23 cellular contexts compared by ENCODE assay signal in the genomic region with DNA sequence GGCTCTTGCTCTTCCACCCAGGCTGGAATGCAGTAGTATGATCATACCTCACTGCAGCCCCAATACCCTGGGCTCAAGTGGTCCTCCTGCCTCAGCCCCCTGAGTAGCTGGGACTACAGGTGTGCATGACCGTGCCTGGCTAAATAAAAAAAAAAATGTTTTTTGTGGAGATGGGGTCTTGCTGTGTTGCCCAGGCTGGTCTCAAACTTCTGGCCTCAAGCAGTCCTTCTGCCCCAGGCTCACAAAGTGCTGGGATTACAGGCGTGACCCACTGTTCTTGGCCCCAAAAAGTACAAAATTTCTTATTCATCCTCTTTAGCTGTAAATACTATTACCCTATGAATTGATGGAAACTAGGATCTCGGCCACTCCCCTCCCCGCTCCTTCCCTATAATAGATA. TPM values are rescaled to one million over a fixed set of nuclear protein-coding genes. Genes with fewer than 3 reads are reported as not detected.
DNase-seq lines count a peak whose midpoint lies in the region; ATAC-seq, FAIRE-seq and TF ChIP-seq lines count a peak whose summit lies in the region.
"Had no signal": no experiment of that assay in that cellular context is flagged by ENCODE, and none has a peak within 500 bp of the region (broad histone marks: within the 10 kb centered on the region; RNA-seq: fewer than 3 reads in every experiment).

No MANE protein-coding gene starts in this region.

- H3K27me3 ChIP-seq in HepG2 (ENCODE audit: control insufficient read depth in 1 of 2, insufficient read depth in 2 of 2, low read length in 2 of 2) (no peaks in the 10 kb centered on the region), right lobe of liver (no peaks in the 10 kb centered on the region), K562 (ENCODE audit: control insufficient read depth in 2 of 2, insufficient read depth in 2 of 2, low read length in 2 of 2) (no peaks in the 10 kb centered on the region)
- H3K27me3 ChIP-seq: BLaER1 treated with 17β-estradiol and CSF1 and Interleukin-3, amounts not matched to agents 10 nM and 100 nM had no signal

- H3K79me2 ChIP-seq in HepG2 (ENCODE audit: insufficient read depth, low read length) (peaks cover 5% of the 10 kb centered on the region), K562 (ENCODE audit: control insufficient read depth, insufficient read depth, low read length) (no peaks in the 10 kb centered on the region)

- no peak overlapping the region for H2AFZ ChIP-seq in HepG2 (ENCODE audit: low read length)
- H2AFZ ChIP-seq in K562 (ENCODE audit: low read depth, low read length), result no peak overlapping the region

- BruUV-seq in HepG2 (replicated peaks; lab: Mats Ljungman, UMichigan) (no TSS peak), K562 (replicated peaks; lab: Mats Ljungman, UMichigan) (no TSS peak)

- H3K9ac ChIP-seq in HepG2 (ENCODE audit: insufficient read depth, low read depth, low read length), result no peak overlapping the region
- H3K9ac ChIP-seq in K562 (ENCODE audit: insufficient read depth in 1 of 2, low read depth in 2 of 2, low read length in 2 of 2), result no peak overlapping the region
- H3K9ac ChIP-seq: BLaER1 treated with 17β-estradiol and CSF1 and Interleukin-3, amounts not matched to agents 10 nM and 100 nM had no signal

- peaks cover 2% of the 10 kb centered on the region for H3K4me1 Mint-ChIP-seq in activated CD4-positive, alpha-beta T cell treated with anti-CD3 and anti-CD28 coated beads, Interleukin-2, amount 10 ng/mL, durations not matched to agents 24 days and 14 days
- no peaks in the 10 kb centered on the region for H3K4me1 Mint-ChIP-seq in activated CD4-positive, alpha-beta T cell treated with anti-CD3 and anti-CD28 coated beads for 36 hours
- H3K4me1 Mint-ChIP-seq: B cell had no signal

- H3K4me2 ChIP-seq in HepG2 (ENCODE audit: low read depth, low read length), result no peak overlapping the region
- no peak overlapping the region for H3K4me2 ChIP-seq in K562 (ENCODE audit: insufficient read depth, low read length)
- H3K4me2 ChIP-seq: A549; BLaER1 treated with 17β-estradiol and CSF1 and Interleukin-3, amounts not matched to agents 10 nM and 100 nM had no signal

- H3K4me1 ChIP-seq in HepG2 (ENCODE audit: insufficient read depth, low read length) (peaks cover 10% of the 10 kb centered on the region), right lobe of liver (peaks cover 0 to 6% (median 0%) of the 10 kb centered on the region in 4 donors), K562 (replicated peaks in 1 of 2; ENCODE audit: control insufficient read depth in 2 of 2, insufficient read depth in 2 of 2, low read length in 2 of 2) (no peaks in the 10 kb centered on the region)
- H3K4me1 ChIP-seq: A549; BLaER1 treated with 17β-estradiol and CSF1 and Interleukin-3, amounts not matched to agents 10 nM and 100 nM; Caco-2 had no signal

- intact Hi-C loops in activated CD4-positive, alpha-beta T cell treated with anti-CD3 and anti-CD28 coated beads, Interleukin-2, amount 10 ng/mL, durations not matched to agents 24 days and 14 days (cut with micrococcal nuclease), result no loop called here
- intact Hi-C loops in activated CD4-positive, alpha-beta T cell treated with anti-CD3 and anti-CD28 coated beads for 36 hours (cut with DNase I, micrococcal nuclease), result no loop called here
- intact Hi-C loops in HepG2 (cut with micrococcal nuclease; ENCODE audit: unreplicated experiment), result no loop called here
- intact Hi-C loops in right lobe of liver (cut with DNase I), result no loop called here
- intact Hi-C loops in K562 (cut with micrococcal nuclease), result no loop called here

- POLR2A ChIA-PET in activated CD4-positive, alpha-beta T cell treated with anti-CD3 and anti-CD28 coated beads for 36 hours (lab: Charles Lee), result no interaction called here
- POLR2A ChIA-PET in HepG2 (lab: Yijun Ruan, JAX) (no interaction called here), K562 (lab: Yijun Ruan, JAX) (no interaction called here)

- TF ChIP-seq EP300 in HepG2 (IDR thresholded peaks at IDR 0.05; ENCODE audit: low read depth in 2 of 2, low read length in 2 of 2) (no peak), HepG2 (CRISPR knock-in tag; IDR thresholded peaks at IDR 0.05; ENCODE audit: borderline replicate concordance) (no peak), K562 (IDR thresholded peaks at IDR 0.05; ENCODE audit: low read length) (no peak)

- DNase-seq in activated CD4-positive, alpha-beta T cell treated with anti-CD3 and anti-CD28 coated beads, Interleukin-2, amount 10 ng/mL, durations not matched to agents 24 days and 14 days, result peak; percentile 35
- no peak for DNase-seq in activated CD4-positive, alpha-beta T cell treated with anti-CD3 and anti-CD28 coated beads for 36 hours
- DNase-seq in HepG2 (ENCODE audit: low spot score) (no peak), right lobe of liver (no peak), K562 (ENCODE audit: extremely low read depth in 1 of 4, low spot score in 3 of 4) (no peak), substantia nigra (lab: John Stamatoyannopoulos, UW) (no peak)
- DNase-seq: AML-193; Caco-2; Calu3; CD4-positive, alpha-beta T cell; CD8-positive, alpha-beta T cell; DMS79 treated with DMSO at 0.1 percent for 48 hours; GF-D8 had no signal

- H3K27ac Mint-ChIP-seq in activated CD4-positive, alpha-beta T cell treated with anti-CD3 and anti-CD28 coated beads, Interleukin-2, amount 10 ng/mL, durations not matched to agents 24 days and 14 days, result no peak overlapping the region
- H3K27ac Mint-ChIP-seq in activated CD4-positive, alpha-beta T cell treated with anti-CD3 and anti-CD28 coated beads for 36 hours, result no peak overlapping the region
- H3K27ac Mint-ChIP-seq: B cell; CD4-positive, alpha-beta T cell; CD8-positive, alpha-beta T cell had no signal

- peaks cover 15% of the 10 kb centered on the region for H3K36me3 Mint-ChIP-seq in activated CD4-positive, alpha-beta T cell treated with anti-CD3 and anti-CD28 coated beads, Interleukin-2, amount 10 ng/mL, durations not matched to agents 24 days and 14 days (ENCODE audit: low read depth)
- H3K36me3 Mint-ChIP-seq in activated CD4-positive, alpha-beta T cell treated with anti-CD3 and anti-CD28 coated beads for 36 hours (ENCODE audit: low read depth), result peaks cover 16% of the 10 kb centered on the region

- 93% methylated on average over 4 of the region's 4 CpGs for WGBS in HepG2 (ENCODE audit: low lambda C conversion rate)
- whole genome bisulfite sequencing in right lobe of liver (ENCODE audit: insufficient coverage, low coverage, low lambda C conversion rate, missing lambda C conversion rate), result 91% methylated on average over 4 of the region's 4 CpGs
- WGBS in K562 (ENCODE audit: insufficient coverage, low coverage, missing lambda C conversion rate), result 58% methylated on average over 4 of the region's 4 CpGs

- CTCF ChIA-PET in activated CD4-positive, alpha-beta T cell treated with anti-CD3 and anti-CD28 coated beads for 36 hours (lab: Charles Lee), result no interaction called here
- CTCF ChIA-PET in HepG2 (lab: Yijun Ruan, JAX; ENCODE audit: low intra/inter-chr PET ratio, low total read pairs) (no interaction called here), K562 (lab: Yijun Ruan, JAX; ENCODE audit: low intra/inter-chr PET ratio) (no interaction called here)

- H3K9me1 ChIP-seq in K562 (ENCODE audit: control insufficient read depth, insufficient read depth, low read length), result no peaks in the 10 kb centered on the region

- no peaks in the 10 kb centered on the region for H3K9me3 Mint-ChIP-seq in activated CD4-positive, alpha-beta T cell treated with anti-CD3 and anti-CD28 coated beads, Interleukin-2, amount 10 ng/mL, durations not matched to agents 24 days and 14 days
- no peaks in the 10 kb centered on the region for H3K9me3 Mint-ChIP-seq in activated CD4-positive, alpha-beta T cell treated with anti-CD3 and anti-CD28 coated beads for 36 hours (ENCODE audit: low read depth)
- H3K9me3 Mint-ChIP-seq: CD4-positive, alpha-beta T cell; CD8-positive, alpha-beta T cell had no signal

- no peak for TF ChIP-seq CTCF in HepG2 (CRISPR knock-in tag; IDR thresholded peaks at IDR 0.05)
- TF ChIP-seq CTCF in right lobe of liver (IDR thresholded peaks at IDR 0.05), result no peak
- no peak for TF ChIP-seq CTCF in K562 (IDR thresholded peaks at IDR 0.05 in 2 of 3, conservative IDR thresholded peaks at IDR 0.05 in 1 of 3; ENCODE audit: insufficient read depth in 2 of 3, low read depth in 1 of 3, low read length in 3 of 3)

- H4K20me1 ChIP-seq in HepG2 (ENCODE audit: insufficient read depth, low read length), result no peaks in the 10 kb centered on the region
- no peaks in the 10 kb centered on the region for H4K20me1 ChIP-seq in K562 (replicated peaks; ENCODE audit: control insufficient read depth, insufficient read depth, low read length)

- no peak overlapping the region for H3K4me3 ChIP-seq in HepG2 (replicated peaks in 1 of 3; ENCODE audit: insufficient read depth in 1 of 3, low read depth in 2 of 3, low read length in 3 of 3)
- H3K4me3 ChIP-seq in right lobe of liver, result no peak overlapping the region
- no peak overlapping the region for H3K4me3 ChIP-seq in K562
- H3K4me3 ChIP-seq: A549; BLaER1 treated with 17β-estradiol and CSF1 and Interleukin-3, amounts not matched to agents 10 nM and 100 nM had no signal

- TF ChIP-seq POLR2A in HepG2 (IDR thresholded peaks at IDR 0.05; ENCODE audit: insufficient read depth in 1 of 2, low read depth in 2 of 2, low read length in 2 of 2) (no peak), right lobe of liver (IDR thresholded peaks at IDR 0.05) (no peak), K562 (conservative IDR thresholded peaks at IDR 0.05) (no peak)

- H3K36me3 ChIP-seq in HepG2 (replicated peaks in 1 of 2; ENCODE audit: control insufficient read depth in 1 of 2, insufficient read depth in 2 of 2, low read length in 2 of 2), result peaks cover 9 to 28% of the 10 kb centered on the region in 2 experiments
- peaks cover 0 to 4% (median 0%) of the 10 kb centered on the region in 4 donors for H3K36me3 ChIP-seq in right lobe of liver
- H3K36me3 ChIP-seq in K562 (ENCODE audit: control insufficient read depth, insufficient read depth, low read length), result no peaks in the 10 kb centered on the region

- H3K27me3 Mint-ChIP-seq in activated CD4-positive, alpha-beta T cell treated with anti-CD3 and anti-CD28 coated beads, Interleukin-2, amount 10 ng/mL, durations not matched to agents 24 days and 14 days, result no peaks in the 10 kb centered on the region
- no peaks in the 10 kb centered on the region for H3K27me3 Mint-ChIP-seq in activated CD4-positive, alpha-beta T cell treated with anti-CD3 and anti-CD28 coated beads for 36 hours
- H3K27me3 Mint-ChIP-seq: B cell; CD4-positive, alpha-beta T cell had no signal

- no peaks in the 10 kb centered on the region for H3K9me3 ChIP-seq in HepG2 (ENCODE audit: low read length)
- H3K9me3 ChIP-seq in right lobe of liver, result no peaks in the 10 kb centered on the region
- H3K9me3 ChIP-seq in K562 (replicated peaks; ENCODE audit: control insufficient read depth, insufficient read depth, low read depth, low read length), result no peaks in the 10 kb centered on the region
- H3K9me3 ChIP-seq: A549; BLaER1 treated with 17β-estradiol and CSF1 and Interleukin-3, amounts not matched to agents 10 nM and 100 nM; Caco-2 had no signal

- no peak overlapping the region for H3K27ac ChIP-seq in HepG2 (ENCODE audit: extremely low read length, insufficient read depth, low read length)
- H3K27ac ChIP-seq in right lobe of liver, result no peak overlapping the region
- no peak overlapping the region for H3K27ac ChIP-seq in K562 (ENCODE audit: extremely low read depth, low read depth, low read length)
- no peak overlapping the region for H3K27ac ChIP-seq in substantia nigra (ENCODE audit: low read depth, low read length, poor library complexity, severe bottlenecking)
- H3K27ac ChIP-seq: 22Rv1; A549; BLaER1 treated with 17β-estradiol and CSF1 and Interleukin-3, amounts not matched to agents 10 nM and 100 nM; C4-2B had no signal

- in situ Hi-C loops in HepG2 (cut with HindIII; ENCODE audit: extremely low pct_ligation_motif_present, low pct_unique_long_range_greater_than_20kb) (no loop called here), K562 (cut with MboI) (no loop called here)

- no peak for TF ChIP-seq RAD21 in HepG2 (CRISPR knock-in tag; IDR thresholded peaks at IDR 0.05)
- TF ChIP-seq RAD21 in K562 (CRISPR knock-in tag; conservative IDR thresholded peaks at IDR 0.05 in 1 of 2, IDR thresholded peaks at IDR 0.05 in 1 of 2), result no peak

- H3K4me3 Mint-ChIP-seq in activated CD4-positive, alpha-beta T cell treated with anti-CD3 and anti-CD28 coated beads, Interleukin-2, amount 10 ng/mL, durations not matched to agents 24 days and 14 days, result no peak overlapping the region
- H3K4me3 Mint-ChIP-seq in activated CD4-positive, alpha-beta T cell treated with anti-CD3 and anti-CD28 coated beads for 36 hours, result no peak overlapping the region
- H3K4me3 Mint-ChIP-seq: B cell; CD4-positive, alpha-beta T cell; CD8-positive, alpha-beta T cell had no signal

- no peak for ATAC-seq in activated CD4-positive, alpha-beta T cell treated with anti-CD3 and anti-CD28 coated beads for 36 hours
- ATAC-seq in HepG2, result no peak
- ATAC-seq in right lobe of liver, result no peak
- no peak for ATAC-seq in K562
- ATAC-seq in HG03457 (IDR thresholded peaks at IDR 0.05; ENCODE audit: unreplicated experiment), result no peak
- ATAC-seq: A549; CD8-positive, alpha-beta T cell had no signal

- FAIRE-seq in HepG2 (lab: Jason Lieb, UNC), result no peak
- no peak for FAIRE-seq in K562 (lab: Jason Lieb, UNC)
- FAIRE-seq: A549, D721Med, G401.6, GM12891, GM19239 had no signal

RNA-seq across cellular contexts. Expression of a gene that starts 14.7 kb away (rescaled TPM):
- 7.8 and 11.9 TPM in 2 replicates for total RNA-seq in activated CD4-positive, alpha-beta T cell treated with anti-CD3 and anti-CD28 coated beads, Interleukin-2, amount 10 ng/mL, durations not matched to agents 24 days and 14 days
- total RNA-seq in activated CD4-positive, alpha-beta T cell treated with anti-CD3 and anti-CD28 coated beads for 36 hours, result 10 to 100 TPM; 10.2 to 15.2 TPM
- total RNA-seq in HepG2 (2016; rRNA removed; fragmentation: Illumina TruSeq; extraction: Trizol) (13.3 and 18.2 TPM in 2 replicates), right lobe of liver (1 to 10 TPM; 5.4 to 8.2 (median 6.7) TPM), K562 (2014; rRNA removed) (1.9 and 3.0 TPM in 2 replicates), K562 (2014; rRNA removed; fragmentation: Illumina TruSeq; extraction: Trizol) (4.7 and 4.8 TPM in 2 replicates), K562 (2015; rRNA removed; fragmentation: Illumina TruSeq; extraction: Trizol) (3.3 and 3.7 TPM in 2 replicates), K562 (2021) (4.6 and 7.6 TPM in 2 replicates)
- 11.9 and 12.4 TPM in 2 replicates for total RNA-seq in HepG2 (2016; cell fraction: cytosol; rRNA removed; fragmentation: Illumina TruSeq; extraction: Trizol; ENCODE audit: low read depth)
- 10.9 and 19.9 TPM in 2 replicates for total RNA-seq in HepG2 (2016; cell fraction: insoluble cytoplasmic fraction; rRNA removed; fragmentation: Illumina TruSeq; extraction: Trizol)
- 18.6 and 21.2 TPM in 2 replicates for total RNA-seq in HepG2 (2016; cell fraction: membrane; rRNA removed; fragmentation: Illumina TruSeq; extraction: Trizol)
- 22.0 and 22.6 TPM in 2 replicates for total RNA-seq in HepG2 (2016; cell fraction: nucleus; rRNA removed; fragmentation: Illumina TruSeq; extraction: Trizol)
- polyA plus RNA-seq in HepG2 (2011; rRNA removed) (11.3 and 16.8 TPM in 2 replicates), K562 (2011; rRNA removed) (4.3 and 7.1 TPM in 2 replicates), K562 (2014; fragmentation: Illumina TruSeq; extraction: Trizol) (2.4 and 3.5 TPM in 2 replicates), K562 (2014; fragmentation: Nextera tagmentation; extraction: Ambion mirVana) (10 to 100 TPM; 13.5 to 15.8 TPM), K562 (2014; rRNA removed) (2.3 and 2.8 TPM in 2 replicates)
- 3.9 and 6.0 TPM in 2 replicates for polyA plus RNA-seq in HepG2 (2011; cell fraction: cytosol; rRNA removed)
- 6.8 and 7.7 TPM in 2 replicates for polyA plus RNA-seq in HepG2 (2011; cell fraction: nucleus; rRNA removed)
- polyA plus RNA-seq in HepG2 (2012), result 16.4 and 16.6 TPM in 2 replicates
- 13.1 and 14.1 TPM in 2 replicates for polyA plus RNA-seq in HepG2 (2016; cell fraction: cytosol; fragmentation: Illumina TruSeq; extraction: Trizol; ENCODE audit: low read depth)
- 11.8 and 12.8 TPM in 2 replicates for polyA plus RNA-seq in HepG2 (2016; cell fraction: insoluble cytoplasmic fraction; fragmentation: Illumina TruSeq; extraction: Trizol; ENCODE audit: low read depth)
- 15.1 and 15.3 TPM in 2 replicates for polyA plus RNA-seq in HepG2 (2016; cell fraction: membrane; fragmentation: Illumina TruSeq; extraction: Trizol; ENCODE audit: low read depth)
- polyA plus RNA-seq in HepG2 (2016; cell fraction: nucleus; fragmentation: Illumina TruSeq; extraction: Trizol; ENCODE audit: insufficient read depth, low read depth), result 25.5 and 30.7 TPM in 2 replicates
- 5.3 and 5.7 TPM in 2 replicates for polyA minus RNA-seq in HepG2 (2011; rRNA and poly(A)+ RNA removed; ENCODE audit: low replicate concordance)
- polyA minus RNA-seq in HepG2 (2011; cell fraction: cytosol; rRNA and poly(A)+ RNA removed), result 5.4 and 7.5 TPM in 2 replicates
- 14.0 and 21.4 TPM in 2 replicates for polyA minus RNA-seq in HepG2 (2011; cell fraction: nucleus; rRNA and poly(A)+ RNA removed)
- 3.1 and 7.7 TPM in 2 replicates for total RNA-seq in K562 (2011; cell fraction: chromatin; rRNA removed; ENCODE audit: low replicate concordance)
- total RNA-seq in K562 (2011; cell fraction: nucleolus; rRNA removed), result 2.0 and 3.3 TPM in 2 replicates
- total RNA-seq in K562 (2011; cell fraction: nucleoplasm; rRNA removed), result 4.2 and 7.3 TPM in 2 replicates
- 0.64 and 1.1 TPM in 2 replicates for polyA plus RNA-seq in K562 (2011; cell fraction: cytosol; rRNA removed)
- 1.6 and 2.0 TPM in 2 replicates for polyA plus RNA-seq in K562 (2011; cell fraction: nucleus; rRNA removed)
- 6.2 and 6.8 TPM in 2 replicates for polyA plus RNA-seq in K562 (2012)
- polyA minus RNA-seq in K562 (2011; rRNA and poly(A)+ RNA removed), result 2.2 and 5.4 TPM in 2 replicates
- polyA minus RNA-seq in K562 (2011; cell fraction: cytosol; rRNA and poly(A)+ RNA removed), result 1.2 TPM in 1 of 2 replicates, not detected in the other
- 1.3 and 1.6 TPM in 2 replicates for polyA minus RNA-seq in K562 (2011; cell fraction: nucleus; rRNA and poly(A)+ RNA removed)

RNA-seq across cellular contexts. Expression of a gene that starts 35.6 kb away (rescaled TPM):
- 40.9 and 41.1 TPM in 2 replicates for total RNA-seq in activated CD4-positive, alpha-beta T cell treated with anti-CD3 and anti-CD28 coated beads, Interleukin-2, amount 10 ng/mL, durations not matched to agents 24 days and 14 days
- 10 to 100 TPM; 28.9 to 37.3 TPM for total RNA-seq in activated CD4-positive, alpha-beta T cell treated with anti-CD3 and anti-CD28 coated beads for 36 hours
- total RNA-seq in HepG2 (2016; rRNA removed; fragmentation: Illumina TruSeq; extraction: Trizol), result 68.2 and 103 TPM in 2 replicates
- 10.0 and 15.2 TPM in 2 replicates for total RNA-seq in HepG2 (2016; cell fraction: cytosol; rRNA removed; fragmentation: Illumina TruSeq; extraction: Trizol; ENCODE audit: low read depth)
- total RNA-seq in HepG2 (2016; cell fraction: insoluble cytoplasmic fraction; rRNA removed; fragmentation: Illumina TruSeq; extraction: Trizol), result 70.0 and 128 TPM in 2 replicates
- 24.3 and 26.6 TPM in 2 replicates for total RNA-seq in HepG2 (2016; cell fraction: membrane; rRNA removed; fragmentation: Illumina TruSeq; extraction: Trizol)
- 60.5 and 62.1 TPM in 2 replicates for total RNA-seq in HepG2 (2016; cell fraction: nucleus; rRNA removed; fragmentation: Illumina TruSeq; extraction: Trizol)
- 12.9 and 17.3 TPM in 2 replicates for polyA plus RNA-seq in HepG2 (2011; rRNA removed)
- 4.5 and 9.6 TPM in 2 replicates for polyA plus RNA-seq in HepG2 (2011; cell fraction: cytosol; rRNA removed)
- 8.7 and 12.8 TPM in 2 replicates for polyA plus RNA-seq in HepG2 (2011; cell fraction: nucleus; rRNA removed)
- polyA plus RNA-seq in HepG2 (2012), result 18.0 and 30.6 TPM in 2 replicates
- polyA plus RNA-seq in HepG2 (2016; cell fraction: cytosol; fragmentation: Illumina TruSeq; extraction: Trizol; ENCODE audit: low read depth), result 3.3 and 4.3 TPM in 2 replicates
- polyA plus RNA-seq in HepG2 (2016; cell fraction: insoluble cytoplasmic fraction; fragmentation: Illumina TruSeq; extraction: Trizol; ENCODE audit: low read depth), result 66.5 and 76.4 TPM in 2 replicates
- 14.4 and 17.7 TPM in 2 replicates for polyA plus RNA-seq in HepG2 (2016; cell fraction: membrane; fragmentation: Illumina TruSeq; extraction: Trizol; ENCODE audit: low read depth)
- polyA plus RNA-seq in HepG2 (2016; cell fraction: nucleus; fragmentation: Illumina TruSeq; extraction: Trizol; ENCODE audit: insufficient read depth, low read depth), result 48.5 and 55.3 TPM in 2 replicates
- polyA minus RNA-seq in HepG2 (2011; rRNA and poly(A)+ RNA removed; ENCODE audit: low replicate concordance), result 7.9 and 9.8 TPM in 2 replicates
- polyA minus RNA-seq in HepG2 (2011; cell fraction: cytosol; rRNA and poly(A)+ RNA removed), result 9.7 and 12.5 TPM in 2 replicates
- 54.5 and 62.3 TPM in 2 replicates for polyA minus RNA-seq in HepG2 (2011; cell fraction: nucleus; rRNA and poly(A)+ RNA removed)
- 10 to 100 TPM; 13.8 to 36.3 (median 22.5) TPM for total RNA-seq in right lobe of liver
- 4.6 and 11.4 TPM in 2 replicates for total RNA-seq in K562 (2011; cell fraction: chromatin; rRNA removed; ENCODE audit: low replicate concordance)
- 5.7 TPM in 2 replicates for total RNA-seq in K562 (2011; cell fraction: nucleolus; rRNA removed)
- total RNA-seq in K562 (2011; cell fraction: nucleoplasm; rRNA removed), result 10.6 and 17.6 TPM in 2 replicates
- 13.1 and 15.1 TPM in 2 replicates for total RNA-seq in K562 (2014; rRNA removed)
- 31.6 and 34.7 TPM in 2 replicates for total RNA-seq in K562 (2014; rRNA removed; fragmentation: Illumina TruSeq; extraction: Trizol)
- total RNA-seq in K562 (2015; rRNA removed; fragmentation: Illumina TruSeq; extraction: Trizol), result 27.7 and 31.7 TPM in 2 replicates
- 22.1 and 22.7 TPM in 2 replicates for total RNA-seq in K562 (2021)
- 9.9 and 15.1 TPM in 2 replicates for polyA plus RNA-seq in K562 (2011; rRNA removed)
- polyA plus RNA-seq in K562 (2011; cell fraction: cytosol; rRNA removed), result 1.0 and 4.3 TPM in 2 replicates
- polyA plus RNA-seq in K562 (2011; cell fraction: nucleus; rRNA removed), result 4.2 and 8.2 TPM in 2 replicates
- 14.3 and 14.9 TPM in 2 replicates for polyA plus RNA-seq in K562 (2012)
- 20.4 and 21.2 TPM in 2 replicates for polyA plus RNA-seq in K562 (2014; fragmentation: Illumina TruSeq; extraction: Trizol)
- polyA plus RNA-seq in K562 (2014; fragmentation: Nextera tagmentation; extraction: Ambion mirVana), result 10 to 100 TPM; 20.1 to 20.5 TPM
- polyA plus RNA-seq in K562 (2014; rRNA removed), result 13.2 and 14.0 TPM in 2 replicates
- 13.9 and 16.4 TPM in 2 replicates for polyA minus RNA-seq in K562 (2011; rRNA and poly(A)+ RNA removed)
- polyA minus RNA-seq in K562 (2011; cell fraction: cytosol; rRNA and poly(A)+ RNA removed), result 2.9 and 4.7 TPM in 2 replicates
- polyA minus RNA-seq in K562 (2011; cell fraction: nucleus; rRNA and poly(A)+ RNA removed), result 8.8 and 13.8 TPM in 2 replicates

RNA-seq across cellular contexts. Expression of a gene that starts 42.5 kb away (rescaled TPM):
- 4.6 and 5.7 TPM in 2 replicates for total RNA-seq in activated CD4-positive, alpha-beta T cell treated with anti-CD3 and anti-CD28 coated beads, Interleukin-2, amount 10 ng/mL, durations not matched to agents 24 days and 14 days
- total RNA-seq in activated CD4-positive, alpha-beta T cell treated with anti-CD3 and anti-CD28 coated beads for 36 hours, result 1 to 10 TPM; 2.7 to 2.8 TPM
- total RNA-seq in HepG2 (2016; rRNA removed; fragmentation: Illumina TruSeq; extraction: Trizol) (6.9 and 13.0 TPM in 2 replicates), right lobe of liver (10 to 100 TPM; 16.7 to 31.9 (median 21.1) TPM), K562 (2014; rRNA removed) (3.2 and 3.8 TPM in 2 replicates), K562 (2014; rRNA removed; fragmentation: Illumina TruSeq; extraction: Trizol) (4.1 and 4.6 TPM in 2 replicates), K562 (2015; rRNA removed; fragmentation: Illumina TruSeq; extraction: Trizol) (3.3 and 4.0 TPM in 2 replicates), K562 (2021) (6.8 TPM in 2 replicates)
- total RNA-seq in HepG2 (2016; cell fraction: cytosol; rRNA removed; fragmentation: Illumina TruSeq; extraction: Trizol; ENCODE audit: low read depth), result 38.3 and 41.9 TPM in 2 replicates
- 6.5 and 11.9 TPM in 2 replicates for total RNA-seq in HepG2 (2016; cell fraction: insoluble cytoplasmic fraction; rRNA removed; fragmentation: Illumina TruSeq; extraction: Trizol)
- total RNA-seq in HepG2 (2016; cell fraction: membrane; rRNA removed; fragmentation: Illumina TruSeq; extraction: Trizol), result 12.3 and 13.3 TPM in 2 replicates
- 24.4 and 25.8 TPM in 2 replicates for total RNA-seq in HepG2 (2016; cell fraction: nucleus; rRNA removed; fragmentation: Illumina TruSeq; extraction: Trizol)
- polyA plus RNA-seq in HepG2 (2011; rRNA removed) (11.7 and 11.8 TPM in 2 replicates), K562 (2011; rRNA removed) (3.4 and 3.9 TPM in 2 replicates), K562 (2014; fragmentation: Illumina TruSeq; extraction: Trizol) (4.1 and 4.6 TPM in 2 replicates), K562 (2014; fragmentation: Nextera tagmentation; extraction: Ambion mirVana) (1 to 10 TPM in 1 of 2 experiments, under 1 TPM in 1; 0.66 to 1.9 TPM), K562 (2014; rRNA removed) (3.0 and 3.5 TPM in 2 replicates)
- 4.9 and 6.1 TPM in 2 replicates for polyA plus RNA-seq in HepG2 (2011; cell fraction: cytosol; rRNA removed)
- polyA plus RNA-seq in HepG2 (2011; cell fraction: nucleus; rRNA removed), result 89.4 and 113 TPM in 2 replicates
- 22.3 and 23.9 TPM in 2 replicates for polyA plus RNA-seq in HepG2 (2012)
- 1.5 and 1.9 TPM in 2 replicates for polyA plus RNA-seq in HepG2 (2016; cell fraction: cytosol; fragmentation: Illumina TruSeq; extraction: Trizol; ENCODE audit: low read depth)
- 5.1 and 6.3 TPM in 2 replicates for polyA plus RNA-seq in HepG2 (2016; cell fraction: insoluble cytoplasmic fraction; fragmentation: Illumina TruSeq; extraction: Trizol; ENCODE audit: low read depth)
- polyA plus RNA-seq in HepG2 (2016; cell fraction: membrane; fragmentation: Illumina TruSeq; extraction: Trizol; ENCODE audit: low read depth), result 3.2 and 3.3 TPM in 2 replicates
- 31.5 and 34.6 TPM in 2 replicates for polyA plus RNA-seq in HepG2 (2016; cell fraction: nucleus; fragmentation: Illumina TruSeq; extraction: Trizol; ENCODE audit: insufficient read depth, low read depth)
- polyA minus RNA-seq in HepG2 (2011; rRNA and poly(A)+ RNA removed; ENCODE audit: low replicate concordance), result 3.0 and 40.6 TPM in 2 replicates
- polyA minus RNA-seq in HepG2 (2011; cell fraction: cytosol; rRNA and poly(A)+ RNA removed), result 26.1 and 26.2 TPM in 2 replicates
- polyA minus RNA-seq in HepG2 (2011; cell fraction: nucleus; rRNA and poly(A)+ RNA removed), result 112 and 120 TPM in 2 replicates
- 45.6 and 45.9 TPM in 2 replicates for total RNA-seq in K562 (2011; cell fraction: chromatin; rRNA removed; ENCODE audit: low replicate concordance)
- total RNA-seq in K562 (2011; cell fraction: nucleolus; rRNA removed), result 19.3 and 20.0 TPM in 2 replicates
- total RNA-seq in K562 (2011; cell fraction: nucleoplasm; rRNA removed), result 26.3 and 45.6 TPM in 2 replicates
- 3.2 and 3.5 TPM in 2 replicates for polyA plus RNA-seq in K562 (2011; cell fraction: cytosol; rRNA removed)
- 15.6 and 27.5 TPM in 2 replicates for polyA plus RNA-seq in K562 (2011; cell fraction: nucleus; rRNA removed)
- polyA plus RNA-seq in K562 (2012), result 6.0 and 6.1 TPM in 2 replicates
- 14.9 and 15.7 TPM in 2 replicates for polyA minus RNA-seq in K562 (2011; rRNA and poly(A)+ RNA removed)
- polyA minus RNA-seq in K562 (2011; cell fraction: cytosol; rRNA and poly(A)+ RNA removed), result 6.8 and 10.1 TPM in 2 replicates
- 20.5 and 27.5 TPM in 2 replicates for polyA minus RNA-seq in K562 (2011; cell fraction: nucleus; rRNA and poly(A)+ RNA removed)
